Comparison of ENCODE assay signal across 8 cellular contexts in genomic region chr2:30272761-30273573, GRCh38. TPM values are rescaled to one million over a fixed set of nuclear protein-coding genes. Genes with fewer than 3 reads are reported as not detected.
DNase-seq lines count a peak whose midpoint lies in the region; ATAC-seq and TF ChIP-seq lines count a peak whose summit lies in the region.

No MANE protein-coding gene starts in this region.

- no peaks in the 10 kb centered on the region for H4K20me1 ChIP-seq in PC-3 (ENCODE audit: low read length)

- peak overlapping the region; percentile 35 for H3K27ac Mint-ChIP-seq in progenitor cell of endocrine pancreas

- no peaks in the 10 kb centered on the region for H3K79me2 ChIP-seq in PC-3 (ENCODE audit: low read length)

- H3K27ac ChIP-seq in PC-3 (ENCODE audit: low read length), result peak overlapping the region; percentile 73
- H3K27ac ChIP-seq in heart left ventricle, result peak overlapping the region in 1 of 12 donors; percentile 29

- no peaks in the 10 kb centered on the region for H3F3A ChIP-seq in PC-3 (ENCODE audit: low read length, unreplicated experiment)

- H3K36me3 Mint-ChIP-seq in progenitor cell of endocrine pancreas (ENCODE audit: insufficient read depth), result no peaks in the 10 kb centered on the region

- BruUV-seq in PC-3 (replicated peaks; lab: Mats Ljungman, UMichigan), result no TSS peak

- H3K4me3 ChIP-seq in PC-3 (ENCODE audit: low read length) (peak overlapping the region; percentile 17; the same call in 1 of the 2 replicates), heart left ventricle (no peak overlapping the region)

- TF ChIP-seq POLR2A in heart left ventricle (IDR thresholded peaks at IDR 0.05), result no peak

- 74 to 92% (median 83%) methylated on average over 5 of the region's 5 CpGs for WGBS in heart left ventricle, 4 donors

- peaks cover 26% of the 10 kb centered on the region for H3K4me1 ChIP-seq in PC-3 (ENCODE audit: insufficient read depth, low read length)
- H3K4me1 ChIP-seq in heart left ventricle, result peaks cover 0 to 38% (median 11%) of the 10 kb centered on the region in 12 donors

- H2AFZ ChIP-seq in PC-3 (ENCODE audit: low read length), result no peak overlapping the region

- POLR2A ChIA-PET in PC-3 (lab: Charles Lee; ENCODE audit: unreplicated experiment), result no interaction called here

- CTCF ChIA-PET in PC-3 (lab: Charles Lee), result interaction anchor here (0.5 to 1.6 kb wide), 2 partner anchors 108 to 396 kb away, joined by 4 to 11 read pairs; no protein-coding TSS in a partner anchor

- H3K4me1 Mint-ChIP-seq in progenitor cell of endocrine pancreas (ENCODE audit: low read depth), result peaks cover 5% of the 10 kb centered on the region

- intact Hi-C loops in PC-3 (cut with micrococcal nuclease) (loop anchor here (2.0 to 10.0 kb wide), 2 partner anchors 38 to 392 kb away; no protein-coding TSS in a partner anchor), heart left ventricle (cut with DNase I) (no loop called here), Right ventricle myocardium superior (cut with DNase I) (no loop called here)

- H3K4me2 ChIP-seq in PC-3 (ENCODE audit: low read length), result peak overlapping the region; percentile 74

- no peaks in the 10 kb centered on the region for H3K27me3 Mint-ChIP-seq in progenitor cell of endocrine pancreas

- no peaks in the 10 kb centered on the region for H3K9me3 Mint-ChIP-seq in progenitor cell of endocrine pancreas (ENCODE audit: low read depth)

- ATAC-seq in PC-3 (peak; percentile 30), HG03439 (IDR thresholded peaks at IDR 0.05; ENCODE audit: unreplicated experiment) (no peak), heart left ventricle (no peak), Right ventricle myocardium superior (ENCODE audit: poor library complexity) (no peak)

- H3K4me3 Mint-ChIP-seq in progenitor cell of endocrine pancreas (ENCODE audit: low read depth), result no peak overlapping the region

- DNase-seq in GM03348 (ENCODE audit: low spot score), result peak; percentile 80
- DNase-seq in PC-3, result peak; percentile 76
- peak; percentile 92 to 94 for DNase-seq in dermis microvascular lymphatic vessel endothelial cell (ENCODE audit: low read depth in 2 of 2)
- DNase-seq in progenitor cell of endocrine pancreas (ENCODE audit: low spot score, unreplicated experiment), result no peak
- DNase-seq in middle frontal gyrus (ENCODE audit: extremely low spot score, low spot score), result no peak
- DNase-seq in heart left ventricle, result no peak
- no peak for DNase-seq in Right ventricle myocardium superior

- H3K9me3 ChIP-seq in PC-3 (ENCODE audit: low read length) (no peaks in the 10 kb centered on the region), heart left ventricle (no peaks in the 10 kb centered on the region)

- no peak for TF ChIP-seq CTCF in PC-3 (conservative IDR thresholded peaks at IDR 0.05; ENCODE audit: low read depth, low read length)
- TF ChIP-seq CTCF in progenitor cell of endocrine pancreas (IDR thresholded peaks at IDR 0.05; ENCODE audit: unreplicated experiment), result no peak
- no peak for TF ChIP-seq CTCF in heart left ventricle (IDR thresholded peaks at IDR 0.05)

- no peaks in the 10 kb centered on the region for H3K36me3 ChIP-seq in PC-3 (ENCODE audit: low read depth, low read length)
- H3K36me3 ChIP-seq in heart left ventricle, result no peaks in the 10 kb centered on the region

- H3K9ac ChIP-seq in PC-3 (ENCODE audit: low read length), result no peak overlapping the region

- no peaks in the 10 kb centered on the region for H3K27me3 ChIP-seq in PC-3 (ENCODE audit: low read length)
- no peaks in the 10 kb centered on the region for H3K27me3 ChIP-seq in heart left ventricle

- no peaks in the 10 kb centered on the region for H3K9me2 ChIP-seq in PC-3 (replicated peaks; ENCODE audit: low read length)

RNA-seq across cellular contexts. Expression of gene LBH, which starts 41.6 kb away (rescaled TPM):
- total RNA-seq in PC-3 (2014; rRNA removed) (0.40 and 5.8 TPM in 2 replicates), dermis microvascular lymphatic vessel endothelial cell (52.0 and 117 TPM in 2 replicates), progenitor cell of endocrine pancreas (62.3 and 80.5 TPM in 2 replicates), heart left ventricle (100 to 1,000 TPM; 125 to 226 (median 169) TPM), Right ventricle myocardium superior (115 TPM)
- polyA plus RNA-seq in heart left ventricle, result 100 to 1,000 TPM in 1 of 2 donors, 10 to 100 TPM in 1; 54.2 to 166 TPM

Comparison
In these comparisons a context has a peak if more than half of its experiments do, and no peak if none do; other contexts are left out.
1. DNase-seq: peak in GM03348 (single experiment), PC-3 (single experiment) and dermis microvascular lymphatic vessel endothelial cell (2 of 2); none in progenitor cell of endocrine pancreas (single experiment), middle frontal gyrus (single experiment), heart left ventricle (0 of 5) and Right ventricle myocardium superior (single experiment).